In genomic region chr15:37100109-37100873, GRCh38 we compare ENCODE assay signal across 8 cellular contexts. TPM values are rescaled to one million over a fixed set of nuclear protein-coding genes. Genes with fewer than 3 reads are reported as not detected.
DNase-seq lines count a peak whose midpoint lies in the region; ATAC-seq, FAIRE-seq and TF ChIP-seq lines count a peak whose summit lies in the region.

TSS of gene MEIS2 (minus strand) at chr15:37100549. CDS start at chr15:37099466, 1,083 bp downstream.

- no peaks in the 10 kb centered on the region for H3K27me3 ChIP-seq in ovary

- H3K9me3 ChIP-seq in ovary = no peaks in the 10 kb centered on the region

- TF ChIP-seq EP300 in ovary (IDR thresholded peaks at IDR 0.05) = no peak

- peak; percentile 75 for TF ChIP-seq POLR2A in ovary (IDR thresholded peaks at IDR 0.05)

- H3K27ac ChIP-seq in ovary = peak within 1 kb of the TSS; percentile 91 to 94

- ATAC-seq in GM21529 (IDR thresholded peaks at IDR 0.05; ENCODE audit: unreplicated experiment) (peak; percentile 33), left cardiac atrium (peak; percentile 68 to 74)

- DNase-seq in DMS114 treated with DMSO at 0.1 percent for 48 hours (lab: John Stamatoyannopoulos, UW; ENCODE audit: unreplicated experiment) = peak; percentile 89
- peak; percentile 85 for DNase-seq in LoVo (ENCODE audit: low spot score)
- DNase-seq in RCC 7860 (ENCODE audit: low spot score) = peak; percentile 78
- DNase-seq in anterior cingulate cortex (lab: John Stamatoyannopoulos, UW) = peak in 56 of 58 donors; percentile 46 to 95 (median 87)
- peak; percentile 94 for DNase-seq in left cardiac atrium
- DNase-seq in ovary = peak; percentile 94 to 95 (median 95)
- no peak for DNase-seq in GF-D8 (lab: John Stamatoyannopoulos, UW)

- FAIRE-seq in RCC 7860 (lab: Jason Lieb, UNC) = no peak

- peak in 1 of 3 donors; percentile 20 for TF ChIP-seq CTCF in ovary (IDR thresholded peaks at IDR 0.05)

- WGBS in ovary, 3 donors = 0 to 1% (median 0%) methylated on average over 48 to 60 of the region's 63 CpGs

- H3K4me3 ChIP-seq in ovary = peak within 1 kb of the TSS; percentile 81

- H3K36me3 ChIP-seq in ovary = no peaks in the 10 kb centered on the region

- peaks cover 2% of the 10 kb centered on the region for H3K4me1 ChIP-seq in ovary (ENCODE audit: insufficient read depth)

- intact Hi-C loops in left cardiac atrium (cut with DNase I) (loop anchor here in 1 of 2 donors (10.0 kb wide), 1 partner anchor 215 kb away; no protein-coding TSS in a partner anchor), ovary (cut with DNase I) (loop anchor here in 3 of 4 donors (5.0 to 10.0 kb wide), 3 partner anchors 83 to 1152 kb away; partner anchors contain the start of gene SPRED1 (in 1 of the 3))

RNA-seq across cellular contexts. Expression of gene MEIS2, which starts in this region (rescaled TPM):
- total RNA-seq in left cardiac atrium (10 to 100 TPM; 21.1 to 21.5 TPM), ovary (10 to 100 TPM; 27.7 to 73.7 (median 47.7) TPM)
- polyA plus RNA-seq in ovary = 10 to 100 TPM; 35.0 to 49.8 TPM
